Comparison of ENCODE assay signal across 37 cellular contexts in the genomic region with DNA sequence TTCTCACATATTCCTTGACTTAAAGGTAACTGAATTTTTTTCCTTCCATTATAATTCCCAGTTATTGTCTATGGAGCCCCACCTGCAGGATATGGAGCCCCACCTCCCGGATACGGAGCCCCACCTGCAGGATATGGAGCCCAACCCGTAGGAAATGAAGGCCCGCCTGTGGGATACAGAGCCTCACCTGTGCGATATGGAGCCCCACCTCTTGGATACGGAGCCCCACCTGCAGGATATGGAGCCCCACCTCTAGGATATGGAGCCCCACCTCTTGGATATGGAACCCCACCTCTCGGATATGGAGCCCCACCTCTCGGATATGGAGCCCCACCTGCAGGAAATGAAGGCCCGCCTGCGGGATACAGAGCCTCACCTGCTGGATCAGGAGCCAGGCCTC. TPM values are rescaled to one million over a fixed set of nuclear protein-coding genes. Genes with fewer than 3 reads are reported as not detected.
"Had no signal": no experiment of that assay in that cellular context is flagged by ENCODE, and none has a peak within 500 bp of the region (broad histone marks: within the 10 kb centered on the region; RNA-seq: fewer than 3 reads in every experiment).

No MANE protein-coding gene starts in this region.

- H3K27me3 Mint-ChIP-seq: activated CD4-positive, alpha-beta memory T cell treated with anti-CD3 and anti-CD28 coated beads, Interleukin-2, amount 10 ng/mL, durations not matched to agents 7 days and 5 days; activated CD4-positive, alpha-beta T cell treated with anti-CD3 and anti-CD28 coated beads for 36 hours; activated CD4-positive, alpha-beta T cell treated with anti-CD3 and anti-CD28 coated beads, Interleukin-2, amount 10 ng/mL, durations not matched to agents 24 days and 14 days; activated naive CD8-positive, alpha-beta T cell; activated T-cell treated with anti-CD3 and anti-CD28 coated beads, Interleukin-2, amount 50 U/mL, for 24 hours; activated T-helper 17 cell treated with anti-CD3 and anti-CD28 coated beads, Interleukin-2, amount 50 U/mL, for 72 hours; central memory CD8-positive, alpha-beta T cell; dendritic cell treated with granulocyte-macrophage colony-stimulating factor and Interleukin-4, amounts not matched to agents 40 ng/mL and 50 ng/mL, for 4 days; T-helper 17 cell had no signal

- H3K27ac Mint-ChIP-seq: activated CD4-positive, alpha-beta memory T cell treated with anti-CD3 and anti-CD28 coated beads, Interleukin-2, amount 10 ng/mL, durations not matched to agents 7 days and 5 days; activated CD4-positive, alpha-beta T cell treated with anti-CD3 and anti-CD28 coated beads for 36 hours; activated CD4-positive, alpha-beta T cell treated with anti-CD3 and anti-CD28 coated beads, Interleukin-2, amount 10 ng/mL, durations not matched to agents 24 days and 14 days; activated naive CD8-positive, alpha-beta T cell; activated T-cell treated with anti-CD3 and anti-CD28 coated beads, Interleukin-2, amount 50 U/mL, for 24 hours; activated T-cell treated with anti-CD3 and anti-CD28 coated beads, Interleukin-2, amount 50 U/mL, for 72 hours; activated T-helper 17 cell treated with anti-CD3 and anti-CD28 coated beads, Interleukin-2, amount 50 U/mL, for 72 hours; dendritic cell treated with granulocyte-macrophage colony-stimulating factor and Interleukin-4, amounts not matched to agents 40 ng/mL and 50 ng/mL, for 4 days; T-helper 17 cell; T-helper 2 cell treated with Interferon-gamma antibody and Interleukin-4, amounts not matched to agents 5 μg/mL and 100 μg/mL, for 36 hours had no signal

- H3K4me3 ChIP-seq: coronary artery, dorsolateral prefrontal cortex, esophagus muscularis mucosa, gastrocnemius medialis, heart left ventricle had no signal

- H3K9me3 Mint-ChIP-seq: activated CD4-positive, alpha-beta memory T cell treated with anti-CD3 and anti-CD28 coated beads, Interleukin-2, amount 10 ng/mL, durations not matched to agents 7 days and 5 days; activated T-cell treated with anti-CD3 and anti-CD28 coated beads, Interleukin-2, amount 50 U/mL, for 24 hours; activated T-cell treated with anti-CD3 and anti-CD28 coated beads, Interleukin-2, amount 50 U/mL, for 72 hours; activated T-helper 17 cell treated with anti-CD3 and anti-CD28 coated beads, Interleukin-2, amount 50 U/mL, for 72 hours; central memory CD8-positive, alpha-beta T cell; dendritic cell treated with granulocyte-macrophage colony-stimulating factor and Interleukin-4, amounts not matched to agents 40 ng/mL and 50 ng/mL, for 4 days had no signal

- FAIRE-seq: astrocyte, bronchial epithelial cell had no signal

- H3K27me3 ChIP-seq: brain microvascular endothelial cell, dorsolateral prefrontal cortex, esophagus muscularis mucosa, foreskin keratinocyte, heart left ventricle had no signal

- H3K4me1 Mint-ChIP-seq: central memory CD8-positive, alpha-beta T cell had no signal

- H3K4me3 Mint-ChIP-seq: activated CD4-positive, alpha-beta memory T cell treated with anti-CD3 and anti-CD28 coated beads, Interleukin-2, amount 10 ng/mL, durations not matched to agents 7 days and 5 days; activated CD4-positive, alpha-beta T cell treated with anti-CD3 and anti-CD28 coated beads for 36 hours; activated CD4-positive, alpha-beta T cell treated with anti-CD3 and anti-CD28 coated beads, Interleukin-2, amount 10 ng/mL, durations not matched to agents 24 days and 14 days; activated naive CD8-positive, alpha-beta T cell; activated T-cell treated with anti-CD3 and anti-CD28 coated beads, Interleukin-2, amount 50 U/mL, for 24 hours; activated T-cell treated with anti-CD3 and anti-CD28 coated beads, Interleukin-2, amount 50 U/mL, for 72 hours; activated T-helper 17 cell treated with anti-CD3 and anti-CD28 coated beads, Interleukin-2, amount 50 U/mL, for 72 hours; central memory CD8-positive, alpha-beta T cell; dendritic cell treated with granulocyte-macrophage colony-stimulating factor and Interleukin-4, amounts not matched to agents 40 ng/mL and 50 ng/mL, for 4 days; T-helper 17 cell; T-helper 2 cell treated with Interferon-gamma antibody and Interleukin-4, amounts not matched to agents 5 μg/mL and 100 μg/mL, for 36 hours had no signal

- H3K27ac ChIP-seq: brain microvascular endothelial cell, coronary artery, dorsolateral prefrontal cortex, esophagus muscularis mucosa, foreskin keratinocyte, gastrocnemius medialis, heart left ventricle, WERI-Rb-1 had no signal

- H3K36me3 ChIP-seq: brain microvascular endothelial cell, esophagus muscularis mucosa, gastrocnemius medialis, heart left ventricle, WERI-Rb-1 had no signal

- DNase-seq: activated CD4-positive, alpha-beta memory T cell treated with anti-CD3 and anti-CD28 coated beads, Interleukin-2, amount 10 ng/mL, durations not matched to agents 7 days and 5 days; activated CD4-positive, alpha-beta T cell treated with anti-CD3 and anti-CD28 coated beads for 36 hours; activated CD4-positive, alpha-beta T cell treated with anti-CD3 and anti-CD28 coated beads, Interleukin-2, amount 10 ng/mL, durations not matched to agents 24 days and 14 days; activated CD4-positive, alpha-beta T cell treated with anti-CD3 and anti-CD28 coated beads, Interleukin-2, amount 50 U/mL, for 4 hours; activated CD4-positive, CD25-positive, alpha-beta regulatory T cell; activated CD4-positive, CD25-positive, alpha-beta regulatory T cell treated with anti-CD3 and anti-CD28 coated beads, Interleukin-2, amount 50 U/mL, for 72 hours; activated CD8-positive, alpha-beta memory T cell treated with anti-CD3 and anti-CD28 coated beads, Interleukin-2, amount 50 U/mL, for 48 hours; activated effector memory CD4-positive, alpha-beta T cell treated with Interleukin-2 at 50 U/mL for 16 hours; activated gamma-delta T cell treated with Interleukin-2 at 50 U/mL for 16 hours; activated naive CD4-positive, alpha-beta T cell treated with anti-CD3 and anti-CD28 coated beads, Interleukin-2, amount 50 U/mL, for 16 hours; activated naive CD4-positive, alpha-beta T cell treated with Interleukin-2 at 50 U/mL for 16 hours; activated T-cell treated with anti-CD3 and anti-CD28 coated beads for 4 hours; activated T-cell treated with anti-CD3 and anti-CD28 coated beads, Interleukin-2, amount 50 U/mL, for 24 hours; activated T-cell treated with anti-CD3 and anti-CD28 coated beads, Interleukin-2, amount 50 U/mL, for 72 hours; amniotic stem cell; anterior cingulate cortex; brain microvascular endothelial cell; dorsolateral prefrontal cortex; effector memory CD4-positive, alpha-beta T cell; erythroblast; foreskin keratinocyte; gastrocnemius medialis; glutamatergic neuron; heart left ventricle; T-helper 17 cell; T1000; WERI-Rb-1 had no signal

- H3K9me3 ChIP-seq: esophagus muscularis mucosa, gastrocnemius medialis, heart left ventricle had no signal

- H3K4me1 ChIP-seq: esophagus muscularis mucosa, foreskin keratinocyte, gastrocnemius medialis had no signal

RNA-seq across cellular contexts. Expression of gene WBP2NL, which starts 28.1 kb away (rescaled TPM):
- total RNA-seq: astrocyte had no signal

RNA-seq across cellular contexts. Expression of gene SEPTIN3, which starts 57.5 kb away (rescaled TPM):
- total RNA-seq: cardiac septum had no signal
